19 cellular contexts compared by ENCODE assay signal in the genomic region with DNA sequence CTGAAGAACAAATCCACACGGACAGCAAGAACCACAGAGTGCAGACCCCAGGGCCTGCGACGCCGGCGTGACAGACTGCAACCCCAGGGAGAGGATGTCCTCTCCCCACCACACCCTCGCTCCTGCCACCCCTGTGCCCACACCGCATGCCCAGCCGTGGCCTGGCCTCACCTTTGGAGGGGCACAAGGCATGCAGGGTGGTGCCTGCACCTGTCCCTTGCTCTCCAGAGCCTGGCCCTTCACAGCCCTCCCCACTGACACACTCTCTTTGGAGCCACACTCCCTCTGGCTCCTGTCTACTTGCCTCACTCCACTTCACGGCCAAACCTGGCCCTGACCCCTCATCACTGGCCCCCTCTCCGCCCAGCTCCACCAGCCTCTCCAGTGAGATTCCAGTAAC.
"Had no signal": no experiment of that assay in that cellular context is flagged by ENCODE, and none has a peak within 500 bp of the region (broad histone marks: within the 10 kb centered on the region; RNA-seq: fewer than 3 reads in every experiment).

No MANE protein-coding gene starts in this region.

- H3K4me3 ChIP-seq: esophagus squamous epithelium, heart right ventricle, skin epidermis, tibial nerve, uterus had no signal

- H3K27me3 Mint-ChIP-seq: activated CD4-positive, alpha-beta T cell treated with anti-CD3 and anti-CD28 coated beads, Interleukin-2, amount 10 ng/mL, durations not matched to agents 7 days and 5 days; activated T-cell treated with anti-CD3 and anti-CD28 coated beads, Interleukin-2, amount 50 U/mL, for 24 hours; dendritic cell treated with granulocyte-macrophage colony-stimulating factor and Interleukin-4, amounts not matched to agents 40 ng/mL and 50 ng/mL, for 4 days; memory B cell; naive B cell; stimulated activated naive CD8-positive, alpha-beta T cell treated with anti-CD3 and anti-CD28 coated beads, Interleukin-15, Interleukin-2, amounts not matched to agents 100 ng/mL and 50 ng/mL, for 24 hours; T-cell had no signal

- H3K4me3 Mint-ChIP-seq: activated CD4-positive, alpha-beta T cell treated with anti-CD3 and anti-CD28 coated beads, Interleukin-2, amount 10 ng/mL, durations not matched to agents 7 days and 5 days; activated CD8-positive, alpha-beta T cell treated with anti-CD3 and anti-CD28 coated beads, Interleukin-2, amount 10 ng/mL, durations not matched to agents 7 days and 5 days; activated naive CD4-positive, alpha-beta T cell treated with anti-CD3 and anti-CD28 coated beads for 36 hours; activated T-cell treated with anti-CD3 and anti-CD28 coated beads, Interleukin-2, amount 50 U/mL, for 24 hours; dendritic cell treated with granulocyte-macrophage colony-stimulating factor and Interleukin-4, amounts not matched to agents 40 ng/mL and 50 ng/mL, for 4 days; immature natural killer cell; memory B cell; naive B cell; stimulated activated naive CD8-positive, alpha-beta T cell treated with anti-CD3 and anti-CD28 coated beads, Interleukin-15, Interleukin-2, amounts not matched to agents 100 ng/mL and 50 ng/mL, for 24 hours; T-cell had no signal

- H3K36me3 ChIP-seq: uterus had no signal

- H3K27me3 ChIP-seq: esophagus squamous epithelium, heart right ventricle, tibial nerve, uterus had no signal

- ATAC-seq: activated CD8-positive, alpha-beta T cell treated with anti-CD3 and anti-CD28 coated beads, Interleukin-2, amount 10 ng/mL, durations not matched to agents 7 days and 5 days had no signal

- H3K4me1 ChIP-seq: heart right ventricle, uterus had no signal

- DNase-seq: activated CD4-positive, alpha-beta T cell treated with anti-CD3 and anti-CD28 coated beads, Interleukin-2, amount 10 ng/mL, durations not matched to agents 7 days and 5 days; activated CD4-positive, CD25-positive, alpha-beta regulatory T cell; activated CD8-positive, alpha-beta T cell treated with anti-CD3 and anti-CD28 coated beads, Interleukin-2, amount 10 ng/mL, durations not matched to agents 7 days and 5 days; activated naive CD4-positive, alpha-beta T cell treated with anti-CD3 and anti-CD28 coated beads for 36 hours; activated T-cell treated with anti-CD3 and anti-CD28 coated beads, Interleukin-2, amount 50 U/mL, for 24 hours; effector CD8-positive, alpha-beta T cell; esophagus squamous epithelium; heart right ventricle; immature natural killer cell; naive B cell; T-cell; T-helper 9 cell; uterus had no signal

- H3K9me3 ChIP-seq: esophagus squamous epithelium, heart right ventricle, tibial nerve, uterus had no signal

- H3K9me3 Mint-ChIP-seq: activated CD4-positive, alpha-beta T cell treated with anti-CD3 and anti-CD28 coated beads, Interleukin-2, amount 10 ng/mL, durations not matched to agents 7 days and 5 days; activated naive CD4-positive, alpha-beta T cell treated with anti-CD3 and anti-CD28 coated beads for 36 hours; activated T-cell treated with anti-CD3 and anti-CD28 coated beads, Interleukin-2, amount 50 U/mL, for 24 hours; activated T-helper 2 cell treated with anti-CD3 and anti-CD28 coated beads, Interferon-gamma antibody, Interleukin-2, Interleukin-4, amounts not matched to agents 10 μg/mL and 5 μg/mL and 100 μg/mL, durations not matched to agents 14 hours and 24 hours and 36 hours; dendritic cell treated with granulocyte-macrophage colony-stimulating factor and Interleukin-4, amounts not matched to agents 40 ng/mL and 50 ng/mL, for 4 days; immature natural killer cell; memory B cell; naive B cell; stimulated activated naive CD8-positive, alpha-beta T cell treated with anti-CD3 and anti-CD28 coated beads, Interleukin-15, Interleukin-2, amounts not matched to agents 100 ng/mL and 50 ng/mL, for 24 hours; T-cell had no signal

- H3K27ac Mint-ChIP-seq: activated CD4-positive, alpha-beta T cell treated with anti-CD3 and anti-CD28 coated beads, Interleukin-2, amount 10 ng/mL, durations not matched to agents 7 days and 5 days; activated naive CD4-positive, alpha-beta T cell treated with anti-CD3 and anti-CD28 coated beads for 36 hours; activated T-cell treated with anti-CD3 and anti-CD28 coated beads, Interleukin-2, amount 50 U/mL, for 24 hours; activated T-helper 2 cell treated with anti-CD3 and anti-CD28 coated beads, Interferon-gamma antibody, Interleukin-2, Interleukin-4, amounts not matched to agents 10 μg/mL and 5 μg/mL and 100 μg/mL, durations not matched to agents 14 hours and 24 hours and 36 hours; dendritic cell treated with granulocyte-macrophage colony-stimulating factor and Interleukin-4, amounts not matched to agents 40 ng/mL and 50 ng/mL, for 4 days; memory B cell; stimulated activated naive CD8-positive, alpha-beta T cell treated with anti-CD3 and anti-CD28 coated beads, Interleukin-15, Interleukin-2, amounts not matched to agents 100 ng/mL and 50 ng/mL, for 24 hours; T-cell had no signal
